In genomic region chr4:880684-881405, GRCh38 we compare ENCODE assay signal across 1 cellular context.
TF ChIP-seq lines count a peak whose summit lies in the region.

No MANE protein-coding gene starts in this region.

TF ChIP-seq in IMR-90, 13 proteins besides CTCF, POLR2A, EP300 and RAD21:
- TF ChIP-seq USF2 (IDR thresholded peaks at IDR 0.05; ENCODE audit: low read depth, low read length) (no peak), CHD1 (IDR thresholded peaks at IDR 0.05; ENCODE audit: low read depth, low read length) (no peak), FOS (IDR thresholded peaks at IDR 0.05; ENCODE audit: low read depth, low read length) (no peak), MAFK (IDR thresholded peaks at IDR 0.05; ENCODE audit: low read depth, low read length) (no peak), NFE2L2 (IDR thresholded peaks at IDR 0.05; ENCODE audit: low read depth, low read length) (no peak), ELK1 (IDR thresholded peaks at IDR 0.05; ENCODE audit: borderline replicate concordance, low read depth, low read length) (no peak), SMC3 (IDR thresholded peaks at IDR 0.05; ENCODE audit: low read depth, low read length) (no peak), CEBPB (IDR thresholded peaks at IDR 0.05; ENCODE audit: low read depth, low read length) (no peak), MAZ (IDR thresholded peaks at IDR 0.05; ENCODE audit: borderline replicate concordance, low read depth, low read length) (no peak), BHLHE40 (IDR thresholded peaks at IDR 0.05; ENCODE audit: low read depth, low read length) (no peak), RCOR1 (IDR thresholded peaks at IDR 0.05; ENCODE audit: insufficient replicate concordance, low read length) (no peak), RFX5 (IDR thresholded peaks at IDR 0.05; ENCODE audit: low read depth, low read length) (no peak), MXI1 (IDR thresholded peaks at IDR 0.05; ENCODE audit: borderline replicate concordance, low read depth, low read length) (no peak)
